ENCODE assay signal across 15 cellular contexts in genomic region chr18:48049757-48050156, GRCh38.
"Had no signal": no experiment of that assay in that cellular context is flagged by ENCODE, and none has a peak within 500 bp of the region (broad histone marks: within the 10 kb centered on the region; RNA-seq: fewer than 3 reads in every experiment).

No MANE protein-coding gene starts in this region.

- H3K4me1 ChIP-seq: neural progenitor cell had no signal

- ATAC-seq: activated CD8-positive, alpha-beta T cell treated with anti-CD3 and anti-CD28 coated beads, Interleukin-2, amount 10 ng/mL, durations not matched to agents 7 days and 5 days; effector memory CD8-positive, alpha-beta T cell; left lobe of liver; WTC11 had no signal

- H3K27ac ChIP-seq: epithelial cell of prostate, neural progenitor cell, parathyroid adenoma, SK-N-MC, tibial nerve had no signal

- H3K36me3 ChIP-seq: neural progenitor cell, tibial nerve had no signal

- H3K27me3 ChIP-seq: neural progenitor cell had no signal

- H3K4me1 Mint-ChIP-seq: activated naive CD4-positive, alpha-beta T cell treated with anti-CD3 and anti-CD28 coated beads, Interleukin-2, amount 10 ng/mL, durations not matched to agents 7 days and 5 days; immature natural killer cell had no signal

- H3K36me3 Mint-ChIP-seq: activated naive CD4-positive, alpha-beta T cell treated with anti-CD3 and anti-CD28 coated beads, Interleukin-2, amount 10 ng/mL, durations not matched to agents 7 days and 5 days; neural progenitor cell; WTC11 had no signal

- H3K27ac Mint-ChIP-seq: activated CD8-positive, alpha-beta T cell treated with anti-CD3 and anti-CD28 coated beads, Interleukin-2, amount 10 ng/mL, durations not matched to agents 7 days and 5 days; activated naive CD4-positive, alpha-beta T cell treated with anti-CD3 and anti-CD28 coated beads, Interleukin-2, amount 10 ng/mL, durations not matched to agents 7 days and 5 days; effector memory CD8-positive, alpha-beta T cell; immature natural killer cell; neural progenitor cell; WTC11 had no signal

- H3K4me3 Mint-ChIP-seq: activated CD8-positive, alpha-beta T cell treated with anti-CD3 and anti-CD28 coated beads, Interleukin-2, amount 10 ng/mL, durations not matched to agents 7 days and 5 days; activated naive CD4-positive, alpha-beta T cell treated with anti-CD3 and anti-CD28 coated beads, Interleukin-2, amount 10 ng/mL, durations not matched to agents 7 days and 5 days; effector memory CD8-positive, alpha-beta T cell; immature natural killer cell; neural progenitor cell; WTC11 had no signal

- H3K9me3 Mint-ChIP-seq: immature natural killer cell had no signal

- H3K4me3 ChIP-seq: neural progenitor cell, SK-N-MC, tibial nerve had no signal

- DNase-seq: activated CD4-positive, alpha-beta T cell treated with anti-CD3 and anti-CD28 coated beads for 48 hours; activated CD8-positive, alpha-beta T cell treated with anti-CD3 and anti-CD28 coated beads, Interleukin-2, amount 10 ng/mL, durations not matched to agents 7 days and 5 days; activated naive CD4-positive, alpha-beta T cell treated with anti-CD3 and anti-CD28 coated beads, Interleukin-2, amount 10 ng/mL, durations not matched to agents 7 days and 5 days; central memory CD4-positive, alpha-beta T cell; cortex of kidney; effector memory CD8-positive, alpha-beta T cell; immature natural killer cell; T-helper 1 cell had no signal
